In genomic region chr16:73172621-73173312, GRCh38 we compare ENCODE assay signal across 8 cellular contexts.
A peak's percentile ranks its signal among the peaks of the same experiment; 100 is the strongest.
DNase-seq lines count a peak whose midpoint lies in the region; ATAC-seq and TF ChIP-seq lines count a peak whose summit lies in the region.

No MANE protein-coding gene starts in this region.

- peak in 1 of 4 experiments; percentile 17 for TF ChIP-seq CTCF in sigmoid colon (IDR thresholded peaks at IDR 0.05)

- H3K27ac ChIP-seq in SK-N-MC, result peak overlapping the region; percentile 84
- peak overlapping the region; percentile 53 to 70 (median 66) for H3K27ac ChIP-seq in sigmoid colon

- H3K36me3 Mint-ChIP-seq in activated T-helper 2 cell treated with anti-CD3 and anti-CD28 coated beads, Interferon-gamma antibody, Interleukin-2, Interleukin-4, amounts not matched to agents 10 μg/mL and 5 μg/mL and 100 μg/mL, durations not matched to agents 14 hours and 24 hours and 36 hours (ENCODE audit: low read depth), result no peaks in the 10 kb centered on the region

- no peaks in the 10 kb centered on the region for H3K27me3 Mint-ChIP-seq in activated T-helper 2 cell treated with anti-CD3 and anti-CD28 coated beads, Interferon-gamma antibody, Interleukin-2, Interleukin-4, amounts not matched to agents 10 μg/mL and 5 μg/mL and 100 μg/mL, durations not matched to agents 14 hours and 24 hours and 36 hours (ENCODE audit: low read depth)

- ATAC-seq in Right ventricle myocardium superior (ENCODE audit: poor library complexity) (peak; percentile 78), GM18519 (IDR thresholded peaks at IDR 0.05; ENCODE audit: low FRiP score, unreplicated experiment) (no peak), GM21529 (IDR thresholded peaks at IDR 0.05; ENCODE audit: unreplicated experiment) (no peak)

- peaks cover 0 to 22% (median 15%) of the 10 kb centered on the region in 4 donors for H3K4me1 ChIP-seq in sigmoid colon

- DNase-seq in HPDE6-E6E7 (ENCODE audit: extremely low spot score), result peak; percentile 45
- no peak for DNase-seq in SK-N-MC (ENCODE audit: low read depth, low spot score)
- DNase-seq in Right ventricle myocardium superior, result peak; percentile 88
- DNase-seq in sigmoid colon, result peak; percentile 89
- DNase-seq in cerebellum (ENCODE audit: low spot score), result no peak
- no peak for DNase-seq in activated T-helper 2 cell treated with anti-CD3 and anti-CD28 coated beads, Interferon-gamma antibody, Interleukin-2, Interleukin-4, amounts not matched to agents 10 μg/mL and 5 μg/mL and 100 μg/mL, durations not matched to agents 14 hours and 24 hours and 36 hours (ENCODE audit: low spot score)

- H3K4me1 Mint-ChIP-seq in activated T-helper 2 cell treated with anti-CD3 and anti-CD28 coated beads, Interferon-gamma antibody, Interleukin-2, Interleukin-4, amounts not matched to agents 10 μg/mL and 5 μg/mL and 100 μg/mL, durations not matched to agents 14 hours and 24 hours and 36 hours (ENCODE audit: low read depth), result no peaks in the 10 kb centered on the region

- TF ChIP-seq EP300 in sigmoid colon (IDR thresholded peaks at IDR 0.05), result no peak

- H3K27ac Mint-ChIP-seq in activated T-helper 2 cell treated with anti-CD3 and anti-CD28 coated beads, Interferon-gamma antibody, Interleukin-2, Interleukin-4, amounts not matched to agents 10 μg/mL and 5 μg/mL and 100 μg/mL, durations not matched to agents 14 hours and 24 hours and 36 hours, result no peak overlapping the region

- H3K36me3 ChIP-seq in SK-N-MC (ENCODE audit: insufficient read depth, low read length), result no peaks in the 10 kb centered on the region
- no peaks in the 10 kb centered on the region for H3K36me3 ChIP-seq in sigmoid colon

- peak overlapping the region; percentile 40 for H3K4me3 ChIP-seq in SK-N-MC
- H3K4me3 ChIP-seq in sigmoid colon, result peak overlapping the region in 1 of 4 donors; percentile 17

- H3K4me3 Mint-ChIP-seq in activated T-helper 2 cell treated with anti-CD3 and anti-CD28 coated beads, Interferon-gamma antibody, Interleukin-2, Interleukin-4, amounts not matched to agents 10 μg/mL and 5 μg/mL and 100 μg/mL, durations not matched to agents 14 hours and 24 hours and 36 hours (ENCODE audit: low read depth), result no peak overlapping the region

- no peaks in the 10 kb centered on the region for H3K9me3 ChIP-seq in SK-N-MC (ENCODE audit: low read depth, low read length)
- H3K9me3 ChIP-seq in sigmoid colon, result no peaks in the 10 kb centered on the region

- no peak overlapping the region for H3K9ac ChIP-seq in SK-N-MC (ENCODE audit: insufficient read length)

- WGBS in sigmoid colon, 2 donors, result 14 to 57% methylated on average over 12 of the region's 12 CpGs

- intact Hi-C loops in Right ventricle myocardium superior (cut with DNase I) (no loop called here), sigmoid colon (cut with DNase I) (loop anchor here (1.0 to 10.0 kb wide), 3 partner anchors 100 to 340 kb away; no protein-coding TSS in a partner anchor)
- intact Hi-C loops in activated T-helper 2 cell treated with anti-CD3 and anti-CD28 coated beads, Interferon-gamma antibody, Interleukin-2, Interleukin-4, amounts not matched to agents 10 μg/mL and 5 μg/mL and 100 μg/mL, durations not matched to agents 14 hours and 24 hours and 36 hours (cut with micrococcal nuclease), result no loop called here

- H3K27me3 ChIP-seq in sigmoid colon, result no peaks in the 10 kb centered on the region

- TF ChIP-seq POLR2A in sigmoid colon (IDR thresholded peaks at IDR 0.05), result no peak

- H3K9me3 Mint-ChIP-seq in activated T-helper 2 cell treated with anti-CD3 and anti-CD28 coated beads, Interferon-gamma antibody, Interleukin-2, Interleukin-4, amounts not matched to agents 10 μg/mL and 5 μg/mL and 100 μg/mL, durations not matched to agents 14 hours and 24 hours and 36 hours, result no peaks in the 10 kb centered on the region

Comparison
In these comparisons a context has a peak if more than half of its experiments do, and no peak if none do; other contexts are left out.
1. DNase-seq: peak in HPDE6-E6E7 (single experiment), Right ventricle myocardium superior (single experiment) and sigmoid colon (single experiment); none in SK-N-MC (single experiment), cerebellum (single experiment) and activated T-helper 2 cell treated with anti-CD3 and anti-CD28 coated beads, Interferon-gamma antibody, Interleukin-2, Interleukin-4, amounts not matched to agents 10 μg/mL and 5 μg/mL and 100 μg/mL, durations not matched to agents 14 hours and 24 hours and 36 hours (single experiment).